Comparison of ENCODE assay signal across 1 cellular context in the genomic region with DNA sequence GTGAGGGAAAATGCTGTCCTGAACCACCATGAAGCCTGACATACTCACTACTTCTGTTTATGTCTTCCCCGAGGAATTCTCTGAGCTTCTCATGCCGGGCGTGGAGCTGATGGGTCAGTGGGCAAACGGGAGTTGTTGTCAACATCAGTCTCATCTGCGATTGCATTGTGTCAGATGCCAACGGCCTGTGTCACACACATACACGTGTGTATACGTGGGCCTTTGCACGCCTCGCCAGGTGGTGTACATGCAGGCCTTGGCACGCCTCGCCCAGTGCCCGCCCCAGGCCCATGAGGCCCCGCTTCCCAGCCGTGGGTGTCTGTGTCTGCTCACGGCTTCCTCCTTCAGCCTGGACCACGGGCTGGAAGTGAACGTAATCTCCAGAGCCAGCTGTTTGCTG.
TF ChIP-seq lines count a peak whose summit lies in the region.

No MANE protein-coding gene starts in this region.

TF ChIP-seq in SK-N-SH, 30 proteins besides CTCF, POLR2A, EP300 and RAD21 (continued from another document):
- TF ChIP-seq NRF1 (IDR thresholded peaks at IDR 0.05; ENCODE audit: low read depth, low read length) (no peak), TAF1 (IDR thresholded peaks at IDR 0.05; ENCODE audit: borderline replicate concordance, low read depth, low read length) (no peak), JUND (IDR thresholded peaks at IDR 0.05) (no peak), MEF2A (IDR thresholded peaks at IDR 0.05; ENCODE audit: borderline replicate concordance, low read depth) (no peak)
- TF ChIP-seq, protein P1, sequence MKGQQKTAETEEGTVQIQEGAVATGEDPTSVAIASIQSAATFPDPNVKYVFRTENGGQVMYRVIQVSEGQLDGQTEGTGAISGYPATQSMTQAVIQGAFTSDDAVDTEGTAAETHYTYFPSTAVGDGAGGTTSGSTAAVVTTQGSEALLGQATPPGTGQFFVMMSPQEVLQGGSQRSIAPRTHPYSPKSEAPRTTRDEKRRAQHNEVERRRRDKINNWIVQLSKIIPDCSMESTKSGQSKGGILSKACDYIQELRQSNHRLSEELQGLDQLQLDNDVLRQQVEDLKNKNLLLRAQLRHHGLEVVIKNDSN (IDR thresholded peaks at IDR 0.05; ENCODE audit: borderline replicate concordance, low read depth) = no peak
